In genomic region chr6:27019651-27020552, GRCh38 we compare ENCODE assay signal across 8 cellular contexts.
DNase-seq lines count a peak whose midpoint lies in the region; ATAC-seq and TF ChIP-seq lines count a peak whose summit lies in the region.

No MANE protein-coding gene starts in this region.

- no peaks in the 10 kb centered on the region for H3K36me3 ChIP-seq in colonic mucosa

- ATAC-seq in GM21825 (IDR thresholded peaks at IDR 0.05; ENCODE audit: unreplicated experiment) (peak; percentile 80), GM18517 (IDR thresholded peaks at IDR 0.05; ENCODE audit: unreplicated experiment) (no peak)

- H3K4me3 ChIP-seq in colonic mucosa: peak overlapping the region; percentile 57

- H3K27me3 ChIP-seq in colonic mucosa: no peaks in the 10 kb centered on the region

- peak overlapping the region; percentile 77 for H3K27ac ChIP-seq in colonic mucosa

- no peaks in the 10 kb centered on the region for H3K4me1 ChIP-seq in colonic mucosa

- TF ChIP-seq CTCF in colonic mucosa (IDR thresholded peaks at IDR 0.05): no peak

- DNase-seq in COLO829 (ENCODE audit: low spot score) (peak; percentile 93), NCI-H2029 treated with DMSO at 0.1 percent for 48 hours (lab: John Stamatoyannopoulos, UW) (peak; percentile 88), colonic mucosa (peak; percentile 86), kidney tubule cell (ENCODE audit: low spot score) (peak; percentile 94)
- DNase-seq in activated CD4-positive, alpha-beta T cell treated with anti-CD3 and anti-CD28 coated beads for 24 hours (ENCODE audit: low read depth in 2 of 2): peak; percentile 39 to 52
- peak; percentile 45 to 69 (median 60) for DNase-seq in stimulated activated CD4-positive, alpha-beta T cell treated with anti-CD3 and anti-CD28 coated beads, Interleukin-12 subunit alpha, Interleukin-12 subunit beta, amount 100 ng/mL, for 48 hours (ENCODE audit: low read depth in 2 of 3, low spot score in 1 of 3)

- intact Hi-C loops in colonic mucosa (cut with DNase I): no loop called here

- no peaks in the 10 kb centered on the region for H3K9me3 ChIP-seq in colonic mucosa

- H3K9ac ChIP-seq in colonic mucosa (ENCODE audit: low read depth in 2 of 2, low read length in 2 of 2): peak overlapping the region; percentile 64 to 75
